Comparison of ENCODE assay signal across 20 cellular contexts in genomic region chr1:53590104-53590503, GRCh38.
DNase-seq lines count a peak whose midpoint lies in the region; ATAC-seq and TF ChIP-seq lines count a peak whose summit lies in the region.
"Had no signal": no experiment of that assay in that cellular context is flagged by ENCODE, and none has a peak within 500 bp of the region (broad histone marks: within the 10 kb centered on the region; RNA-seq: fewer than 3 reads in every experiment).

No MANE protein-coding gene starts in this region.

- CTCF ChIA-PET in activated CD8-positive, alpha-beta memory T cell treated with anti-CD3 and anti-CD28 coated beads, Interleukin-2, amount 10 ng/mL, durations not matched to agents 7 days and 5 days (lab: Charles Lee) = no interaction called here

- peaks cover 23% of the 10 kb centered on the region for H3K4me1 ChIP-seq in skeletal muscle satellite cell (ENCODE audit: control insufficient read depth, insufficient read depth, low read length)

- peaks cover 4% of the 10 kb centered on the region for H3K4me1 Mint-ChIP-seq in activated CD8-positive, alpha-beta memory T cell treated with anti-CD3 and anti-CD28 coated beads, Interleukin-2, amount 10 ng/mL, durations not matched to agents 7 days and 5 days
- peaks cover 62% of the 10 kb centered on the region for H3K4me1 Mint-ChIP-seq in brain
- H3K4me1 Mint-ChIP-seq: CD14-positive monocyte, IgD-negative memory B cell had no signal

- H3K36me3 Mint-ChIP-seq in activated CD8-positive, alpha-beta memory T cell treated with anti-CD3 and anti-CD28 coated beads, Interleukin-2, amount 10 ng/mL, durations not matched to agents 7 days and 5 days = no peaks in the 10 kb centered on the region
- H3K36me3 Mint-ChIP-seq in brain = no peaks in the 10 kb centered on the region
- H3K36me3 Mint-ChIP-seq: CD14-positive monocyte, IgD-negative memory B cell had no signal

- no peak for ATAC-seq in activated CD8-positive, alpha-beta memory T cell treated with anti-CD3 and anti-CD28 coated beads, Interleukin-2, amount 10 ng/mL, durations not matched to agents 7 days and 5 days
- no peak for ATAC-seq in HG02610 (IDR thresholded peaks at IDR 0.05; ENCODE audit: unreplicated experiment)
- ATAC-seq in left colon = no peak

- peak overlapping the region; percentile 43 for H3K4me2 ChIP-seq in skeletal muscle satellite cell (ENCODE audit: low read length)
- H3K4me2 ChIP-seq: PC-9 had no signal

- H3K27ac Mint-ChIP-seq in activated CD8-positive, alpha-beta memory T cell treated with anti-CD3 and anti-CD28 coated beads, Interleukin-2, amount 10 ng/mL, durations not matched to agents 7 days and 5 days = no peak overlapping the region
- H3K27ac Mint-ChIP-seq in brain = peak overlapping the region in 3 of 5 experiments; percentile 47 to 92 (median 90)
- H3K27ac Mint-ChIP-seq: CD14-positive monocyte, HFFc6 had no signal

- peak overlapping the region; percentile 18 for H3K9ac ChIP-seq in skeletal muscle satellite cell (ENCODE audit: low read depth, low read length)

- no peak overlapping the region for H3K4me3 Mint-ChIP-seq in activated CD8-positive, alpha-beta memory T cell treated with anti-CD3 and anti-CD28 coated beads, Interleukin-2, amount 10 ng/mL, durations not matched to agents 7 days and 5 days
- peak overlapping the region in 1 of 5 experiments; percentile 28 for H3K4me3 Mint-ChIP-seq in brain
- H3K4me3 Mint-ChIP-seq: HFFc6, IgD-negative memory B cell had no signal

- no peaks in the 10 kb centered on the region for H3K9me3 Mint-ChIP-seq in activated CD8-positive, alpha-beta memory T cell treated with anti-CD3 and anti-CD28 coated beads, Interleukin-2, amount 10 ng/mL, durations not matched to agents 7 days and 5 days (ENCODE audit: low read depth)
- H3K9me3 Mint-ChIP-seq in brain = no peaks in the 10 kb centered on the region
- H3K9me3 Mint-ChIP-seq: CD14-positive monocyte, HFFc6 had no signal

- no peak for TF ChIP-seq CTCF in brain (conservative IDR thresholded peaks at IDR 0.05)

- H3K4me3 ChIP-seq in skeletal muscle satellite cell (ENCODE audit: low read length) = no peak overlapping the region
- H3K4me3 ChIP-seq: PC-9 had no signal

- no peaks in the 10 kb centered on the region for H3K27me3 Mint-ChIP-seq in activated CD8-positive, alpha-beta memory T cell treated with anti-CD3 and anti-CD28 coated beads, Interleukin-2, amount 10 ng/mL, durations not matched to agents 7 days and 5 days
- H3K27me3 Mint-ChIP-seq in brain = no peaks in the 10 kb centered on the region

- peaks cover 47% of the 10 kb centered on the region for H3K36me3 ChIP-seq in skeletal muscle satellite cell (ENCODE audit: insufficient read depth, low read length)

- H3K27me3 ChIP-seq in skeletal muscle satellite cell (ENCODE audit: control insufficient read depth, insufficient read depth, low read length) = no peaks in the 10 kb centered on the region

- peak; percentile 8 for DNase-seq in activated CD8-positive, alpha-beta memory T cell treated with anti-CD3 and anti-CD28 coated beads, Interleukin-2, amount 10 ng/mL, durations not matched to agents 7 days and 5 days
- DNase-seq in activated CD8-positive, alpha-beta memory T cell treated with anti-CD3 and anti-CD28 coated beads, Interleukin-2, amount 50 U/mL, for 48 hours = no peak
- DNase-seq in islet precursor cell = peak; percentile 24
- DNase-seq in SK-N-DZ (ENCODE audit: low spot score) = no peak
- no peak for DNase-seq in left colon
- DNase-seq: 8988T, DMS79, HFFc6, MM.1S, NCI-H1092, NCI-H146, NCI-H2029 treated with DMSO at 0.1 percent for 48 hours, NCI-H2171, NCI-H526, PC-9 had no signal

- H3K9me3 ChIP-seq in skeletal muscle satellite cell (replicated peaks; ENCODE audit: low read length) = no peaks in the 10 kb centered on the region

- intact Hi-C loops in left colon (cut with DNase I, micrococcal nuclease) = no loop called here

Comparison
In these comparisons a context has a peak if more than half of its experiments do, and no peak if none do; other contexts are left out.
1. DNase-seq: peak in activated CD8-positive, alpha-beta memory T cell treated with anti-CD3 and anti-CD28 coated beads, Interleukin-2, amount 10 ng/mL, durations not matched to agents 7 days and 5 days (single experiment) and islet precursor cell (single experiment); none in activated CD8-positive, alpha-beta memory T cell treated with anti-CD3 and anti-CD28 coated beads, Interleukin-2, amount 50 U/mL, for 48 hours (single experiment), SK-N-DZ (single experiment) and left colon (0 of 2).